ENCODE assay signal across 8 cellular contexts in the genomic region with DNA sequence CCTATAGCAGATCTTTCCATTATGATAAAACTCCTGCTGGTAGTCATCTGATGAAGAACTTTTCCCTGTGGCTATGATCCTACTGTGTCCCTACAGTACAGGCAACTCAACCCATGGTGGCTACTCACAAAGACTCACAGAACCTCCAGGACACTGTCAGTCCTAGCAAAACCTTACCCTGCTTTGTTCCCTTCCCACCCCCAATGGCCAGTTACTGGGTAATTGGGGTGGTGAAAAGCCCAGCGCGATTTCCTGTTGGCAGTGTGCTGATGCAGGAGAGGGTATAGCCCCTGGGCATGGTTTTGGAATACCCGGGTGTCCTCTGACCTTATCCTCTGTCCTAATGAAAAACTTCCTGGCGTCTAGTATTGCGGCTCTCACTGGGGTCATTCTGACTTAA. TPM values are rescaled to one million over a fixed set of nuclear protein-coding genes. Genes with fewer than 3 reads are reported as not detected.
DNase-seq lines count a peak whose midpoint lies in the region; ATAC-seq, FAIRE-seq and TF ChIP-seq lines count a peak whose summit lies in the region.

No MANE protein-coding gene starts in this region.

- peak overlapping the region; percentile 97 for H3K4me2 ChIP-seq in mammary epithelial cell (ENCODE audit: insufficient read depth, low read depth, low read length)
- peak overlapping the region; percentile 88 for H3K4me2 ChIP-seq in HepG2 (ENCODE audit: low read depth, low read length)

- intact Hi-C loops in mammary epithelial cell (cut with micrococcal nuclease) (no loop called here), HepG2 (cut with micrococcal nuclease; ENCODE audit: unreplicated experiment) (loop anchor here (5.0 kb wide), 2 partner anchors 107 to 167 kb away; partner anchors contain the start of gene ARPC5)

- H3K9me3 ChIP-seq in mammary epithelial cell (replicated peaks; ENCODE audit: insufficient read depth, low read length) (peaks cover 20% of the 10 kb centered on the region), HepG2 (ENCODE audit: low read length) (no peaks in the 10 kb centered on the region), tibial nerve (peaks cover 0 to 8% (median 2%) of the 10 kb centered on the region in 4 donors)

- no peaks in the 10 kb centered on the region for H3K36me3 ChIP-seq in mammary epithelial cell (ENCODE audit: insufficient read depth, low read length)
- no peaks in the 10 kb centered on the region; a peak in 1 of 5 replicates for H3K36me3 ChIP-seq in HepG2 (replicated peaks in 1 of 2; ENCODE audit: control insufficient read depth in 1 of 2, insufficient read depth in 2 of 2, low read length in 2 of 2)
- no peaks in the 10 kb centered on the region for H3K36me3 ChIP-seq in tibial nerve

- peaks cover 21% of the 10 kb centered on the region for H3K4me1 ChIP-seq in mammary epithelial cell (ENCODE audit: insufficient read depth, low read length)
- H3K4me1 ChIP-seq in HepG2 (ENCODE audit: insufficient read depth, low read length): peaks cover 30% of the 10 kb centered on the region
- peaks cover 0 to 43% (median 4%) of the 10 kb centered on the region in 4 donors for H3K4me1 ChIP-seq in tibial nerve

- FAIRE-seq in HepG2 (lab: Jason Lieb, UNC): no peak

- in situ Hi-C loops in mammary epithelial cell (cut with MboI; ENCODE audit: low sequenced_read_pairs in 2 of 2): no loop called here
- in situ Hi-C loops in HepG2 (cut with HindIII; ENCODE audit: extremely low pct_ligation_motif_present, low pct_unique_long_range_greater_than_20kb): no loop called here

- dilution Hi-C loops in mammary epithelial cell (cut with HindIII; ENCODE audit: low sequenced_read_pairs): no loop called here

- TF ChIP-seq CTCF in mammary epithelial cell (conservative IDR thresholded peaks at IDR 0.05 in 1 of 2, IDR thresholded peaks at IDR 0.05 in 1 of 2; ENCODE audit: extremely low read depth in 1 of 2, insufficient read depth in 1 of 2, low read depth in 1 of 2, low read length in 2 of 2): no peak
- TF ChIP-seq CTCF in HepG2 (CRISPR knock-in tag; IDR thresholded peaks at IDR 0.05): no peak
- TF ChIP-seq CTCF in tibial nerve (IDR thresholded peaks at IDR 0.05): no peak

- TF ChIP-seq POLR2A in HepG2 (IDR thresholded peaks at IDR 0.05; ENCODE audit: insufficient read depth in 1 of 2, low read depth in 2 of 2, low read length in 2 of 2) (no peak), tibial nerve (IDR thresholded peaks at IDR 0.05) (no peak)

- no peaks in the 10 kb centered on the region for H4K20me1 ChIP-seq in mammary epithelial cell (ENCODE audit: insufficient read depth, low read length)
- no peaks in the 10 kb centered on the region for H4K20me1 ChIP-seq in HepG2 (ENCODE audit: insufficient read depth, low read length)

- H2AFZ ChIP-seq in mammary epithelial cell (ENCODE audit: low read depth, low read length) (no peak overlapping the region), HepG2 (ENCODE audit: low read length) (peak overlapping the region; percentile 30)

- no peak for TF ChIP-seq RAD21 in HepG2 (CRISPR knock-in tag; IDR thresholded peaks at IDR 0.05)

- 8% methylated on average over 3 of the region's 5 CpGs for WGBS in mammary epithelial cell (ENCODE audit: low coverage, missing lambda C conversion rate)
- WGBS in HepG2 (ENCODE audit: low lambda C conversion rate): 78% methylated on average over 5 of the region's 5 CpGs
- 31 to 49% methylated on average over 5 of the region's 5 CpGs for WGBS in tibial nerve, 2 donors

- peak; percentile 51 for ATAC-seq in HepG2

- no peak overlapping the region for H3K27ac ChIP-seq in mammary epithelial cell (ENCODE audit: insufficient read depth, low read depth, low read length)
- no peak overlapping the region for H3K27ac ChIP-seq in HepG2 (ENCODE audit: extremely low read length, insufficient read depth, low read length)
- peak overlapping the region; percentile 63 to 97 (median 82) for H3K27ac ChIP-seq in tibial nerve

- BruUV-seq in mammary epithelial cell (replicated peaks; lab: Mats Ljungman, UMichigan) (no TSS peak), HepG2 (replicated peaks; lab: Mats Ljungman, UMichigan) (no TSS peak)

- POLR2A ChIA-PET in HepG2 (lab: Yijun Ruan, JAX): no interaction called here

- H3K79me2 ChIP-seq in mammary epithelial cell (ENCODE audit: insufficient read depth, low read length) (no peaks in the 10 kb centered on the region), HepG2 (ENCODE audit: insufficient read depth, low read length) (no peaks in the 10 kb centered on the region)

- H3K9ac ChIP-seq in mammary epithelial cell (ENCODE audit: insufficient read depth, low read length): no peak overlapping the region
- H3K9ac ChIP-seq in HepG2 (ENCODE audit: insufficient read depth, low read depth, low read length): peak overlapping the region; percentile 68

- TF ChIP-seq EP300 in HepG2 (IDR thresholded peaks at IDR 0.05; ENCODE audit: low read depth in 2 of 2, low read length in 2 of 2) (no peak), HepG2 (CRISPR knock-in tag; IDR thresholded peaks at IDR 0.05; ENCODE audit: borderline replicate concordance) (no peak), tibial nerve (IDR thresholded peaks at IDR 0.05) (no peak)

- peak overlapping the region in 2 of 3 experiments; percentile 11 to 67 for H3K4me3 ChIP-seq in mammary epithelial cell (replicated peaks in 1 of 3; ENCODE audit: insufficient read depth in 1 of 3, low read depth in 2 of 3, low read length in 3 of 3)
- H3K4me3 ChIP-seq in HepG2 (replicated peaks in 1 of 3; ENCODE audit: insufficient read depth in 1 of 3, low read depth in 2 of 3, low read length in 3 of 3): peak overlapping the region; percentile 71 to 83 (median 72); a peak in 5 of 6 replicates
- peak overlapping the region; percentile 46 to 64 (median 60) for H3K4me3 ChIP-seq in tibial nerve

- CTCF ChIA-PET in mammary epithelial cell (lab: Charles Lee; ENCODE audit: low non-redundant PET): no interaction called here
- CTCF ChIA-PET in HepG2 (lab: Yijun Ruan, JAX; ENCODE audit: low intra/inter-chr PET ratio, low total read pairs): no interaction called here

- H3K27me3 ChIP-seq in mammary epithelial cell (ENCODE audit: insufficient read depth, low read length) (no peaks in the 10 kb centered on the region), HepG2 (ENCODE audit: control insufficient read depth in 1 of 2, insufficient read depth in 2 of 2, low read length in 2 of 2) (no peaks in the 10 kb centered on the region; a peak in 1 of 5 replicates), tibial nerve (no peaks in the 10 kb centered on the region)

- DNase-seq in NCI-H748 (lab: John Stamatoyannopoulos, UW; ENCODE audit: unreplicated experiment) (peak; percentile 14), NCI-H748 treated with DMSO at 0.1 percent for 48 hours (lab: John Stamatoyannopoulos, UW) (no peak), mammary epithelial cell (no peak), HepG2 (ENCODE audit: low spot score) (no peak), tibial nerve (ENCODE audit: low spot score in 2 of 2) (no peak), NCI-H187 (lab: John Stamatoyannopoulos, UW) (no peak), AML-193 (lab: John Stamatoyannopoulos, UW) (no peak)
- no peak for DNase-seq in activated CD4-positive, alpha-beta T cell treated with anti-CD3 and anti-CD28 coated beads, Interleukin-2, amount 50 U/mL, for 1 hour

TF ChIP-seq in HepG2, 621 proteins besides CTCF, POLR2A, EP300 and RAD21 (continues in another document):
- TF ChIP-seq ZNF781 (CRISPR knock-in tag; IDR thresholded peaks at IDR 0.05; ENCODE audit: borderline replicate concordance, not compliant biosample characterization) (no peak), ZFYVE20 (CRISPR knock-in tag; IDR thresholded peaks at IDR 0.05; ENCODE audit: borderline replicate concordance, low read depth) (no peak), ZNF253 (CRISPR knock-in tag; IDR thresholded peaks at IDR 0.05; ENCODE audit: borderline replicate concordance) (no peak), CSRNP1 (CRISPR knock-in tag; IDR thresholded peaks at IDR 0.05) (no peak), SUZ12 (IDR thresholded peaks at IDR 0.05; ENCODE audit: low read depth, low read length) (no peak)

RNA-seq across cellular contexts. Expression of gene RGL1, which starts 0.5 kb away (rescaled TPM):
- total RNA-seq in mammary epithelial cell: 1 to 10 TPM; 2.5 to 3.7 TPM
- polyA plus RNA-seq in mammary epithelial cell: 1.8 TPM
- 2.6 TPM for polyA minus RNA-seq in mammary epithelial cell
- 4.7 and 5.7 TPM in 2 replicates for total RNA-seq in HepG2 (2016; rRNA removed; fragmentation: Illumina TruSeq; extraction: Trizol)
- total RNA-seq in HepG2 (2016; cell fraction: cytosol; rRNA removed; fragmentation: Illumina TruSeq; extraction: Trizol; ENCODE audit: low read depth): 0.81 and 1.1 TPM in 2 replicates
- total RNA-seq in HepG2 (2016; cell fraction: insoluble cytoplasmic fraction; rRNA removed; fragmentation: Illumina TruSeq; extraction: Trizol): 4.3 and 5.7 TPM in 2 replicates
- total RNA-seq in HepG2 (2016; cell fraction: membrane; rRNA removed; fragmentation: Illumina TruSeq; extraction: Trizol): 2.6 and 2.8 TPM in 2 replicates
- total RNA-seq in HepG2 (2016; cell fraction: nucleus; rRNA removed; fragmentation: Illumina TruSeq; extraction: Trizol): 5.2 and 5.9 TPM in 2 replicates
- 3.4 and 3.5 TPM in 2 replicates for polyA plus RNA-seq in HepG2 (2011; rRNA removed)
- polyA plus RNA-seq in HepG2 (2011; cell fraction: cytosol; rRNA removed): 2.4 and 3.1 TPM in 2 replicates
- 2.7 and 2.8 TPM in 2 replicates for polyA plus RNA-seq in HepG2 (2011; cell fraction: nucleus; rRNA removed)
- 1.8 and 1.9 TPM in 2 replicates for polyA plus RNA-seq in HepG2 (2012)
- 0.16 and 0.20 TPM in 2 replicates for polyA plus RNA-seq in HepG2 (2016; cell fraction: cytosol; fragmentation: Illumina TruSeq; extraction: Trizol; ENCODE audit: low read depth)
- polyA plus RNA-seq in HepG2 (2016; cell fraction: insoluble cytoplasmic fraction; fragmentation: Illumina TruSeq; extraction: Trizol; ENCODE audit: low read depth): 5.0 and 5.2 TPM in 2 replicates
- 1.2 and 1.3 TPM in 2 replicates for polyA plus RNA-seq in HepG2 (2016; cell fraction: membrane; fragmentation: Illumina TruSeq; extraction: Trizol; ENCODE audit: low read depth)
- 5.2 and 5.4 TPM in 2 replicates for polyA plus RNA-seq in HepG2 (2016; cell fraction: nucleus; fragmentation: Illumina TruSeq; extraction: Trizol; ENCODE audit: insufficient read depth, low read depth)
- polyA minus RNA-seq in HepG2 (2011; rRNA and poly(A)+ RNA removed; ENCODE audit: low replicate concordance): 1.8 and 3.3 TPM in 2 replicates
- polyA minus RNA-seq in HepG2 (2011; cell fraction: cytosol; rRNA and poly(A)+ RNA removed): 2.6 and 3.0 TPM in 2 replicates
- polyA minus RNA-seq in HepG2 (2011; cell fraction: nucleus; rRNA and poly(A)+ RNA removed): 6.7 and 7.7 TPM in 2 replicates
- total RNA-seq in tibial nerve: 10 to 100 TPM; 57.3 to 81.8 (median 68.1) TPM

Comparison
In these comparisons a context has a peak if more than half of its experiments do, and no peak if none do; other contexts are left out.
1. H3K27ac ChIP-seq: peak in tibial nerve (4 of 4); none in mammary epithelial cell (single experiment) and HepG2 (single experiment).
2. RNA of gene RGL1, which starts 0.5 kb away (total RNA-seq): 57.3 to 81.8 TPM in tibial nerve; 0.81 to 5.9 TPM in HepG2 and 2.5 to 3.7 TPM in mammary epithelial cell; every median in the first group is over 4 times any median in the second.
3. Peak in every context shown above with its lines, with median percentiles within 50 percentile points of each other: H3K4me3 ChIP-seq.